8 cellular contexts compared by ENCODE assay signal in the genomic region with DNA sequence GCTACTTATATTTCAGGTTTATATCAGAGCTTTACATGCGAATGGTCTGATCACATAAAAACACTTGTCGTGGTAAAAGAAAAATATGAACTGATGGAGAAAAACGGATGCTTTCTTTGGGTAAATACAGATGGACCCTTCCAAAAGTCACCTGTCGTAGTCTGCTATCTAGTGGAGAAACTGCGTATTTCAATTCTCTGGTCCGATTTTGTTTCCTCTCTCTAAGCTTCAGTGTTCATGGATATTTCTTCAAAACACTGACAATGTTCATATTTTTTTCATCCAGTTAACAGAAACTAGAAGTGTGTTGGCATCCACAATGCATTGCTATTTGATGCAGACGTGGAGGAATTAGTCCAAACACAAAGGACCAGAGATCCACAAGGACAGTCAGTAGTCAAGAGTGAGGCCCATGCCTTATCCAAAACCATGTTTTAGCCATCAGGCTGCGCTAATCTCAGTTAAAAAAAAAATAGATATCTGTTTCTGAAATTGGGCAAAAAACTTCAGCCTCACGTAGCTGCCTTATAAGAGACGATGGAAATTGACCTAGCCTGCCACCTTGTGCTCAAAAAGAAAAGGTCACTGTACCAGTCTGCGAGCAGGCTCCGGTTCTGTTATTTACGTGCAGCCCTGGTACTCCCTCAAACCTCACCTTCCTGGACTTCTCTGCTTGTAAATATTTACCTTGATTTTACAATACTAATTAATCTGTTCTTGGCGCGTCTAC. TPM values are rescaled to one million over a fixed set of nuclear protein-coding genes. Genes with fewer than 3 reads are reported as not detected.
DNase-seq lines count a peak whose midpoint lies in the region; FAIRE-seq and TF ChIP-seq lines count a peak whose summit lies in the region.

No MANE protein-coding gene starts in this region.

- no peaks in the 10 kb centered on the region for H3K9me3 ChIP-seq in MG63

- H3K27me3 ChIP-seq in MG63 = no peaks in the 10 kb centered on the region; the same call in 1 of the 2 replicates

- no peak for TF ChIP-seq POLR2A in H54 (IDR thresholded peaks at IDR 0.05; ENCODE audit: low read depth, low read length)

- DNase-seq in NCI-H146 (lab: John Stamatoyannopoulos, UW) (peak; percentile 0), NCI-H146 treated with DMSO at 0.1 percent for 48 hours (lab: John Stamatoyannopoulos, UW; ENCODE audit: unreplicated experiment) (no peak), H54 (ENCODE audit: insufficient read length, low spot score) (no peak), MG63 (peak; percentile 4), SKM-1 (lab: John Stamatoyannopoulos, UW; ENCODE audit: unreplicated experiment) (peak; percentile 73), cerebellar cortex (ENCODE audit: low spot score) (peak; percentile 91), kidney tubule cell (ENCODE audit: low spot score) (peak; percentile 65)
- DNase-seq in stimulated activated CD4-positive, alpha-beta T cell treated with anti-CD3 and anti-CD28 coated beads, Interleukin-2, amount 100 ng/mL, for 48 hours = peak; percentile 21 to 26

- peak; percentile 84 for FAIRE-seq in H54 (lab: Jason Lieb, UNC)

- H3K36me3 ChIP-seq in MG63 = no peaks in the 10 kb centered on the region

- no peak overlapping the region for H3K4me3 ChIP-seq in MG63

RNA-seq across cellular contexts. Expression of a gene that starts 16.0 kb away (rescaled TPM):
- not detected in 2 replicates for total RNA-seq in MG63 (2014; rRNA removed; shearing (Covaris generic); ENCODE audit: low replicate concordance)

RNA-seq across cellular contexts. Expression of a gene that starts 49.4 kb away (rescaled TPM):
- not detected in 2 replicates for total RNA-seq in MG63 (2014; rRNA removed; shearing (Covaris generic); ENCODE audit: low replicate concordance)

Comparison
In these comparisons a context has a peak if more than half of its experiments do, and no peak if none do; other contexts are left out.
1. DNase-seq: peak in NCI-H146 (single experiment), MG63 (single experiment), SKM-1 (single experiment), cerebellar cortex (single experiment), kidney tubule cell (single experiment) and stimulated activated CD4-positive, alpha-beta T cell treated with anti-CD3 and anti-CD28 coated beads, Interleukin-2, amount 100 ng/mL, for 48 hours (2 of 2); none in NCI-H146 treated with DMSO at 0.1 percent for 48 hours (single experiment) and H54 (single experiment).